In genomic region chr12:115730975-115731541, GRCh38 we compare ENCODE assay signal across 34 cellular contexts.
"Had no signal": no experiment of that assay in that cellular context is flagged by ENCODE, and none has a peak within 500 bp of the region (broad histone marks: within the 10 kb centered on the region; RNA-seq: fewer than 3 reads in every experiment).

No MANE protein-coding gene starts in this region.

- H3K4me3 ChIP-seq: MG63 had no signal

- H3K27me3 ChIP-seq: MG63 had no signal

- DNase-seq: Karpas-422, Kasumi-1, MG63, MM.1S, MV-4-11, NCI-H1048, NCI-H1092, NCI-H1092 treated with DMSO at 0.1 percent for 48 hours, NCI-H1105, NCI-H1105 treated with DMSO at 0.1 percent for 48 hours, NCI-H1417, NCI-H1417 treated with DMSO at 0.1 percent for 48 hours, NCI-H1436, NCI-H1436 treated with DMSO at 0.1 percent for 48 hours, NCI-H146, NCI-H1694, NCI-H1694 treated with DMSO at 0.1 percent for 48 hours, NCI-H187, NCI-H187 treated with DMSO at 0.1 percent for 48 hours, NCI-H1930, NCI-H2029, NCI-H2029 treated with DMSO at 0.1 percent for 48 hours, NCI-H2081, NCI-H2081 treated with DMSO at 0.1 percent for 48 hours, NCI-H2107, NCI-H2171, NCI-H2171 treated with DMSO at 0.1 percent for 48 hours, NCI-H2227 treated with DMSO at 0.1 percent for 48 hours, NCI-H226, NCI-H345, NCI-H446, NCI-H446 treated with DMSO at 0.1 percent for 48 hours, NCI-H510A, NCI-H510A treated with DMSO at 0.1 percent for 48 hours had no signal

- H3K9me3 ChIP-seq: MG63 had no signal

- H3K36me3 ChIP-seq: MG63 had no signal
